ENCODE assay signal across 10 cellular contexts in the genomic region with DNA sequence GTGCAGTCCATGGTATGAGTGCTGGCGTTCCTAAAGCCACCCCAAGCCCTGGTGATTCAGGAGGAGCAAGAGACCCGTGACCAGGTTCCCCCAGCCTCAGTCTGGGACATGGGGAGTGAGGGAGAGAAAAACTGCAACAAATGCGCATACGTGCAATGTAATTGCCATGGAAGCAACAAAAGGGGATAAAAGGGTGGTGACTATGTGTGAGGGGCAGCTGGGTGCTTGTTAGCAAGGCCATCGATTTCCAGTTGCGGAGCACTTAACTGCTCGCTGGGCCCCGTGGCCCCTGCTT. TPM values are rescaled to one million over a fixed set of nuclear protein-coding genes. Genes with fewer than 3 reads are reported as not detected.
DNase-seq lines count a peak whose midpoint lies in the region; ATAC-seq and TF ChIP-seq lines count a peak whose summit lies in the region.
"Had no signal": no experiment of that assay in that cellular context is flagged by ENCODE, and none has a peak within 500 bp of the region (broad histone marks: within the 10 kb centered on the region; RNA-seq: fewer than 3 reads in every experiment).

No MANE protein-coding gene starts in this region.

- no peak for ATAC-seq in upper lobe of left lung (ENCODE audit: low FRiP score in 2 of 2)
- ATAC-seq in GM18873 (IDR thresholded peaks at IDR 0.05; ENCODE audit: low FRiP score, unreplicated experiment): no peak
- no peak for ATAC-seq in GM18907 (IDR thresholded peaks at IDR 0.05; ENCODE audit: unreplicated experiment)

- TF ChIP-seq CTCF in breast epithelium (IDR thresholded peaks at IDR 0.05) (no peak), upper lobe of left lung (IDR thresholded peaks at IDR 0.05) (no peak)

- H3K36me3 Mint-ChIP-seq in activated naive CD4-positive, alpha-beta T cell treated with anti-CD3 and anti-CD28 coated beads, Interleukin-2, amount 50 U/mL, for 24 hours: no peaks in the 10 kb centered on the region

- no peaks in the 10 kb centered on the region for H3K27me3 ChIP-seq in breast epithelium
- peaks cover 0 to 3% (median 0%) of the 10 kb centered on the region in 4 donors for H3K27me3 ChIP-seq in upper lobe of left lung
- H3K27me3 ChIP-seq: adrenal gland had no signal

- H3K36me3 ChIP-seq in breast epithelium (no peaks in the 10 kb centered on the region), upper lobe of left lung (no peaks in the 10 kb centered on the region)
- H3K36me3 ChIP-seq: adrenal gland had no signal

- peaks cover 5% of the 10 kb centered on the region for H3K27me3 Mint-ChIP-seq in activated naive CD4-positive, alpha-beta T cell treated with anti-CD3 and anti-CD28 coated beads, Interleukin-2, amount 50 U/mL, for 24 hours

- TF ChIP-seq EP300 in upper lobe of left lung (IDR thresholded peaks at IDR 0.05): no peak

- peak overlapping the region; percentile 90 for H3K4me3 Mint-ChIP-seq in activated naive CD4-positive, alpha-beta T cell treated with anti-CD3 and anti-CD28 coated beads, Interleukin-2, amount 50 U/mL, for 24 hours

- no peak for TF ChIP-seq POLR2A in breast epithelium (IDR thresholded peaks at IDR 0.05)
- no peak for TF ChIP-seq POLR2A in upper lobe of left lung (IDR thresholded peaks at IDR 0.05)

- WGBS in upper lobe of left lung, 2 donors: 71 to 74% methylated on average over 8 of the region's 8 CpGs

- peak overlapping the region; percentile 73 for H3K27ac Mint-ChIP-seq in activated naive CD4-positive, alpha-beta T cell treated with anti-CD3 and anti-CD28 coated beads, Interleukin-2, amount 50 U/mL, for 24 hours

- intact Hi-C loops in breast epithelium (cut with DNase I; ENCODE audit: low total_unique reads): no loop called here

- no peak for DNase-seq in activated naive CD4-positive, alpha-beta T cell treated with Interleukin-2 at 50 U/mL for 16 hours
- DNase-seq in breast epithelium (ENCODE audit: low spot score in 2 of 2): no peak
- DNase-seq in mesenteric fat pad (ENCODE audit: low spot score): peak; percentile 77
- DNase-seq in upper lobe of left lung: no peak
- DNase-seq in GM19238 (ENCODE audit: insufficient read length, low spot score): no peak
- DNase-seq: DMS153 had no signal

- no peaks in the 10 kb centered on the region for H3K9me3 Mint-ChIP-seq in activated naive CD4-positive, alpha-beta T cell treated with anti-CD3 and anti-CD28 coated beads, Interleukin-2, amount 50 U/mL, for 24 hours

- H3K4me3 ChIP-seq in breast epithelium (peak overlapping the region; percentile 90 to 98 (median 93)), upper lobe of left lung (peak overlapping the region in 3 of 4 donors; percentile 82 to 92 (median 91))

- peak overlapping the region; percentile 46 to 95 for H3K27ac ChIP-seq in breast epithelium
- H3K27ac ChIP-seq in upper lobe of left lung: peak overlapping the region; percentile 51 to 93 (median 66)

- H3K4me1 Mint-ChIP-seq in activated naive CD4-positive, alpha-beta T cell treated with anti-CD3 and anti-CD28 coated beads, Interleukin-2, amount 50 U/mL, for 24 hours: peaks cover 16% of the 10 kb centered on the region

- H3K9me3 ChIP-seq in breast epithelium (no peaks in the 10 kb centered on the region), upper lobe of left lung (no peaks in the 10 kb centered on the region)
- H3K9me3 ChIP-seq: adrenal gland had no signal

- H3K4me1 ChIP-seq in breast epithelium (no peaks in the 10 kb centered on the region), upper lobe of left lung (peaks cover 17 to 32% (median 21%) of the 10 kb centered on the region in 4 donors)

RNA-seq across cellular contexts. Expression of gene SH3PXD2B, which starts 0.7 kb away (rescaled TPM):
- total RNA-seq in breast epithelium (100 to 1,000 TPM in 1 of 3 donors, 10 to 100 TPM in 2; 35.3 to 118 (median 43.9) TPM), mesenteric fat pad (56.6 TPM), upper lobe of left lung (10 to 100 TPM; 17.1 to 55.5 (median 43.2) TPM)
